In the genomic region with DNA sequence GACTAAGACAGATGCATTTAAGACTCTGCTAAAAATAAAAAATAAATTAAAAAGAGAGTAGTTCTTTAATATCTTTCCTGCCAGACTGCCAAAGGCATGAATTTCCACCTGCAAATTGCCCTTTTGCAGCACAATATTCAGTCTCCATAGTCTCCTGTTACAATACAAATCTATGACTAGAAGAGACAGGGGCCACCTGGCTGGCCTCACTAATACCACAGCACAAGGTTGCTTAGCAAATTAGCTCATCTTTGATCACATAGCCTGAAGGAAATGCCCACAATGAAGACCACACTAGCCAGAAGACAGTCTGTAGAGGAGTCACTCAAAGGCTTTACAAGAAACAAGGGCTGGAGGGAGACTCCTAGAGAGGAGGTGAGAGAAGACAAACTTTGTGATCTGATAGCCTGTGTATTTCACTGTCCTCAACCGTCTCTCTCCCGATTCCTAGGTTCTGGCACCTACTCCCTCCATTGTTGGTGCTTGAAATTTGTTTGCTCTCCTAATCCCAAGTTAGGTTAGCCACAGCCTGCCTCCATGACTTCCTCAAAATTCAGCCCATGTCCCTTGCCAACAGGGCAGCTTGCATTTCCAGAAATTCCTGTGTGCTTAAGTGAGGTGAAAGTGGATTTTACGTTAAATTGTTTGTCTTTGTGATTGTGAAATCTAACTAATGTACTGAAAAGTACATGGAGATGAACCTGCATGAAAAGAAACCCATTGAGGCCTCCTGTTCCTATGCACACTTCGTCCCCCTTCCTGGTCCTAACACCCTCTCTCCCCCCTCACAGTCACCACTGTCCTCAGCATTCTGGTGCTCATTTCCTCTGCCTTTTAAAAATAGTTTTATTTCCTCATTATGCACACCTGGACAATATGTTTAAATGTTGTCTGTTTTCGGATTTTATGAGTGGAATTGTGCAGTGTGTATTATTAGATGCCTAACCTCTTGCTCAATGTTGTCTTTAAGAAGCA, we compare ENCODE assay signal across 32 cellular contexts.
DNase-seq lines count a peak whose midpoint lies in the region; ATAC-seq, FAIRE-seq and TF ChIP-seq lines count a peak whose summit lies in the region.
"Had no signal": no experiment of that assay in that cellular context is flagged by ENCODE, and none has a peak within 500 bp of the region (broad histone marks: within the 10 kb centered on the region; RNA-seq: fewer than 3 reads in every experiment).

No MANE protein-coding gene starts in this region.

- no peak overlapping the region for H3K4me3 ChIP-seq in HepG2 (replicated peaks in 1 of 3; ENCODE audit: insufficient read depth in 1 of 3, low read depth in 2 of 3, low read length in 3 of 3)
- H3K4me3 ChIP-seq in transverse colon = no peak overlapping the region
- H3K4me3 ChIP-seq in tibial artery = no peak overlapping the region
- H3K4me3 ChIP-seq: A549, esophagus muscularis mucosa, GM12878, SK-N-MC, skin epidermis, testis, uterus had no signal

- peak overlapping the region; percentile 45 for H3K27ac ChIP-seq in HepG2 (ENCODE audit: extremely low read length, insufficient read depth, low read length)
- H3K27ac ChIP-seq in transverse colon = peak overlapping the region; percentile 20 to 45 (median 23)
- no peak overlapping the region for H3K27ac ChIP-seq in tibial artery
- H3K27ac ChIP-seq: A549, esophagus muscularis mucosa, foreskin keratinocyte, SK-N-MC, skin epidermis, testis, uterus had no signal

- intact Hi-C loops in HepG2 (cut with micrococcal nuclease; ENCODE audit: unreplicated experiment) = no loop called here
- intact Hi-C loops in transverse colon (cut with DNase I; ENCODE audit: low total_unique reads) = no loop called here
- intact Hi-C loops in tibial artery (cut with DNase I; ENCODE audit: low total_unique reads) = no loop called here

- POLR2A ChIA-PET in HepG2 (lab: Yijun Ruan, JAX) = no interaction called here

- TF ChIP-seq RAD21 in HepG2 (CRISPR knock-in tag; IDR thresholded peaks at IDR 0.05) = no peak

- CTCF ChIA-PET in HepG2 (lab: Yijun Ruan, JAX; ENCODE audit: low intra/inter-chr PET ratio, low total read pairs) = no interaction called here

- H3K79me2 ChIP-seq in HepG2 (ENCODE audit: insufficient read depth, low read length) = no peaks in the 10 kb centered on the region

- H3K9me3 ChIP-seq in HepG2 (ENCODE audit: low read length) (no peaks in the 10 kb centered on the region), transverse colon (no peaks in the 10 kb centered on the region), tibial artery (no peaks in the 10 kb centered on the region)
- H3K9me3 ChIP-seq: esophagus muscularis mucosa, testis, uterus had no signal

- no peaks in the 10 kb centered on the region for H4K20me1 ChIP-seq in HepG2 (ENCODE audit: insufficient read depth, low read length)

- H2AFZ ChIP-seq in HepG2 (ENCODE audit: low read length) = no peak overlapping the region

- TF ChIP-seq CTCF in HepG2 (CRISPR knock-in tag; IDR thresholded peaks at IDR 0.05) (no peak), transverse colon (IDR thresholded peaks at IDR 0.05) (no peak), tibial artery (IDR thresholded peaks at IDR 0.05) (no peak)

- H3K27me3 ChIP-seq in HepG2 (ENCODE audit: control insufficient read depth in 1 of 2, insufficient read depth in 2 of 2, low read length in 2 of 2) (no peaks in the 10 kb centered on the region; a peak in 1 of 5 replicates), transverse colon (no peaks in the 10 kb centered on the region), tibial artery (no peaks in the 10 kb centered on the region)
- H3K27me3 ChIP-seq: esophagus muscularis mucosa, foreskin keratinocyte, testis, uterus had no signal

- peak in 1 of 2 experiments; percentile 12; a peak in 1 of 4 replicates for TF ChIP-seq EP300 in HepG2 (IDR thresholded peaks at IDR 0.05; ENCODE audit: low read depth in 2 of 2, low read length in 2 of 2)
- TF ChIP-seq EP300 in HepG2 (CRISPR knock-in tag; IDR thresholded peaks at IDR 0.05; ENCODE audit: borderline replicate concordance) = no peak
- TF ChIP-seq EP300 in transverse colon (IDR thresholded peaks at IDR 0.05; ENCODE audit: low read depth) = no peak

- in situ Hi-C loops in T47D (cut with HindIII; ENCODE audit: low pct_unique_long_range_greater_than_20kb, low sequenced_read_pairs) = no loop called here
- in situ Hi-C loops in HepG2 (cut with HindIII; ENCODE audit: extremely low pct_ligation_motif_present, low pct_unique_long_range_greater_than_20kb) = no loop called here
- in situ Hi-C loops in transverse colon (cut with MboI; ENCODE audit: low pct_ligation_motif_present in 1 of 4, low pct_unique_long_range_greater_than_20kb in 1 of 4, low sequenced_read_pairs in 3 of 4) = no loop called here

- FAIRE-seq in HepG2 (lab: Jason Lieb, UNC) = peak; percentile 86
- FAIRE-seq: A549, GM12878, GM19239, H54, keratinocyte had no signal

- TF ChIP-seq POLR2A in HepG2 (IDR thresholded peaks at IDR 0.05; ENCODE audit: insufficient read depth in 1 of 2, low read depth in 2 of 2, low read length in 2 of 2) (no peak), transverse colon (IDR thresholded peaks at IDR 0.05) (no peak)

- DNase-seq in NCI-H82 (lab: John Stamatoyannopoulos, UW) (peak; percentile 14), NCI-H82 treated with DMSO at 0.1 percent for 48 hours (lab: John Stamatoyannopoulos, UW; ENCODE audit: unreplicated experiment) (no peak), T47D (ENCODE audit: low read depth in 1 of 2, low spot score in 1 of 2) (peak; percentile 22 to 94), HepG2 (ENCODE audit: low spot score) (peak; percentile 17), transverse colon (no peak), AML-193 (lab: John Stamatoyannopoulos, UW) (no peak), tibial artery (no peak)
- DNase-seq: activated CD4-positive, alpha-beta T cell treated with anti-CD3 and anti-CD28 coated beads, Interleukin-2, amount 50 U/mL, for 48 hours; activated CD4-positive, CD25-positive, alpha-beta regulatory T cell treated with anti-CD3 and anti-CD28 coated beads, Interleukin-2, amount 50 U/mL, for 72 hours; activated CD8-positive, alpha-beta memory T cell treated with anti-CD3 and anti-CD28 coated beads, Interleukin-2, amount 50 U/mL, for 4 hours; activated naive CD4-positive, alpha-beta T cell treated with Interleukin-2 at 50 U/mL for 16 hours; CD8-positive, alpha-beta T cell; central memory CD4-positive, alpha-beta T cell; DMS 273 treated with DMSO at 0.1 percent for 48 hours; foreskin keratinocyte; head of caudate nucleus; NCI-H1436; NCI-H510A; OCI-M1; stimulated activated naive CD4-positive, alpha-beta T cell treated with Interleukin-2 at 50 U/mL for 16 hours; T-helper 1 cell; testis; uterus had no signal

- H3K36me3 ChIP-seq in HepG2 (replicated peaks in 1 of 2; ENCODE audit: control insufficient read depth in 1 of 2, insufficient read depth in 2 of 2, low read length in 2 of 2) (no peaks in the 10 kb centered on the region), transverse colon (no peaks in the 10 kb centered on the region), tibial artery (no peaks in the 10 kb centered on the region)
- H3K36me3 ChIP-seq: esophagus muscularis mucosa, uterus had no signal

- no TSS peak for BruUV-seq in HepG2 (replicated peaks; lab: Mats Ljungman, UMichigan)

- peak; percentile 33; the same call in 2 of the 3 replicates for ATAC-seq in HepG2
- no peak for ATAC-seq in HG03521 (IDR thresholded peaks at IDR 0.05; ENCODE audit: unreplicated experiment)
- ATAC-seq: A549; CD8-positive, alpha-beta T cell; foreskin keratinocyte; GM12878 had no signal

- WGBS in HepG2 (ENCODE audit: low lambda C conversion rate) = 16% methylated on average over 5 of the region's 5 CpGs
- 24 to 45% methylated on average over 3 to 5 of the region's 5 CpGs for WGBS in transverse colon (ENCODE audit: low coverage in 1 of 2), 2 donors

- peaks cover 63% of the 10 kb centered on the region for H3K4me1 ChIP-seq in HepG2 (ENCODE audit: insufficient read depth, low read length)
- peaks cover 0 to 44% (median 19%) of the 10 kb centered on the region in 4 donors for H3K4me1 ChIP-seq in transverse colon
- H3K4me1 ChIP-seq in tibial artery = peaks cover 0 to 13% (median 4%) of the 10 kb centered on the region in 4 donors
- H3K4me1 ChIP-seq: A549, foreskin keratinocyte, testis, uterus had no signal

- no peak overlapping the region for H3K9ac ChIP-seq in HepG2 (ENCODE audit: insufficient read depth, low read depth, low read length)

- peak overlapping the region; percentile 52 for H3K4me2 ChIP-seq in HepG2 (ENCODE audit: low read depth, low read length)
- H3K4me2 ChIP-seq: A549 had no signal

TF ChIP-seq in HepG2, 621 proteins besides CTCF, POLR2A, EP300 and RAD21 (continues in another document):
- TF ChIP-seq TARDBP (CRISPR knock-in tag; IDR thresholded peaks at IDR 0.05) (peak; percentile 33; the same call in 1 of the 2 replicates), CEBPG (CRISPR knock-in tag; IDR thresholded peaks at IDR 0.05) (peak; percentile 43), ZFX (CRISPR knock-in tag; IDR thresholded peaks at IDR 0.05; ENCODE audit: low read depth) (no peak)
- TF ChIP-seq, protein P1, sequence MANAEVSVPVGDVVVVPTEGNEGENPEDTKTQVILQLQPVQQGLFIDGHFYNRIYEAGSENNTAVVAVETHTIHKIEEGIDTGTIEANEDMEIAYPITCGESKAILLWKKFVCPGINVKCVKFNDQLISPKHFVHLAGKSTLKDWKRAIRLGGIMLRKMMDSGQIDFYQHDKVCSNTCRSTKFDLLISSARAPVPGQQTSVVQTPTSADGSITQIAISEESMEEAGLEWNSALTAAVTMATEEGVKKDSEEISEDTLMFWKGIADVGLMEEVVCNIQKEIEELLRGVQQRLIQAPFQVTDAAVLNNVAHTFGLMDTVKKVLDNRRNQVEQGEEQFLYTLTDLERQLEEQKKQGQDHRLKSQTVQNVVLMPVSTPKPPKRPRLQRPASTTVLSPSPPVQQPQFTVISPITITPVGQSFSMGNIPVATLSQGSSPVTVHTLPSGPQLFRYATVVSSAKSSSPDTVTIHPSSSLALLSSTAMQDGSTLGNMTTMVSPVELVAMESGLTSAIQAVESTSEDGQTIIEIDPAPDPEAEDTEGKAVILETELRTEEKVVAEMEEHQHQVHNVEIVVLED (CRISPR knock-in tag; IDR thresholded peaks at IDR 0.05; ENCODE audit: borderline replicate concordance) = no peak
- TF ChIP-seq, protein P2, sequence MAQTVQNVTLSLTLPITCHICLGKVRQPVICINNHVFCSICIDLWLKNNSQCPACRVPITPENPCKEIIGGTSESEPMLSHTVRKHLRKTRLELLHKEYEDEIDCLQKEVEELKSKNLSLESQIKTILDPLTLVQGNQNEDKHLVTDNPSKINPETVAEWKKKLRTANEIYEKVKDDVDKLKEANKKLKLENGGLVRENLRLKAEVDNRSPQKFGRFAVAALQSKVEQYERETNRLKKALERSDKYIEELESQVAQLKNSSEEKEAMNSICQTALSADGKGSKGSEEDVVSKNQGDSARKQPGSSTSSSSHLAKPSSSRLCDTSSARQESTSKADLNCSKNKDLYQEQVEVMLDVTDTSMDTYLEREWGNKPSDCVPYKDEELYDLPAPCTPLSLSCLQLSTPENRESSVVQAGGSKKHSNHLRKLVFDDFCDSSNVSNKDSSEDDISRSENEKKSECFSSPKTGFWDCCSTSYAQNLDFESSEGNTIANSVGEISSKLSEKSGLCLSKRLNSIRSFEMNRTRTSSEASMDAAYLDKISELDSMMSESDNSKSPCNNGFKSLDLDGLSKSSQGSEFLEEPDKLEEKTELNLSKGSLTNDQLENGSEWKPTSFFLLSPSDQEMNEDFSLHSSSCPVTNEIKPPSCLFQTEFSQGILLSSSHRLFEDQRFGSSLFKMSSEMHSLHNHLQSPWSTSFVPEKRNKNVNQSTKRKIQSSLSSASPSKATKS (CRISPR knock-in tag; IDR thresholded peaks at IDR 0.05) = no peak

Comparison
In these comparisons a context has a peak if more than half of its experiments do, and no peak if none do; other contexts are left out.
1. DNase-seq: peak in NCI-H82 (single experiment), T47D (2 of 2) and HepG2 (single experiment); none in NCI-H82 treated with DMSO at 0.1 percent for 48 hours (single experiment), transverse colon (single experiment), AML-193 (0 of 2) and tibial artery (0 of 2).
2. H3K27ac ChIP-seq: peak in HepG2 (single experiment) and transverse colon (4 of 4); none in tibial artery (0 of 2).